16 cellular contexts compared by ENCODE assay signal in the genomic region with DNA sequence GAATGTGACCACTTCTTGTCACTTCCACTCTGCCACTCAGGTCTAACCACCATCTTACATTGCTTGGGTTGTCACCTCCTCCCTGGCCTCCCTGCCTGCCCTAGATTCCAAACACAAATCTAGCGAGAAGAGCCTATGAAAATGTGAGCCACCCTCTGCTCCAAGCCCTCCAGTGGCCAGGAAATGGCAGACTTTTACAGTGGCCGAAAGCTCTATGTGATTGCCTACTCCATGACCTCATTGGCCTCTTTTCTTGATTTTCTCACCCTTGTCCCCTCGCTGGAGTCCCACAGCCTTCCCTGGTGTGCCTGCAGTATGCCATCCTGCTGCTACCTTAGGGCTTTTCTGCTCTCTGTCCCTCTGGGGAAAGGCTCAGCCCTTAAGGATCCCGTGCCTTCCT.
DNase-seq lines count a peak whose midpoint lies in the region; ATAC-seq and TF ChIP-seq lines count a peak whose summit lies in the region.
"Had no signal": no experiment of that assay in that cellular context is flagged by ENCODE, and none has a peak within 500 bp of the region (broad histone marks: within the 10 kb centered on the region; RNA-seq: fewer than 3 reads in every experiment).

No MANE protein-coding gene starts in this region.

- no peaks in the 10 kb centered on the region for H3F3A ChIP-seq in GM23338 (replicated peaks; ENCODE audit: low read depth)

- H3K4me1 Mint-ChIP-seq in GM23338 (peaks cover 36% of the 10 kb centered on the region), endodermal cell (peaks cover 5% of the 10 kb centered on the region), nephron progenitor cell (peaks cover 75% of the 10 kb centered on the region)

- no peak overlapping the region for H3K27ac ChIP-seq in GM23338 (ENCODE audit: low read depth)
- no peak overlapping the region for H3K27ac ChIP-seq in endodermal cell (ENCODE audit: low read depth, low read length)
- no peak overlapping the region for H3K27ac ChIP-seq in WERI-Rb-1
- H3K27ac ChIP-seq: Peyer's patch had no signal

- H3K9ac ChIP-seq in endodermal cell (ENCODE audit: extremely low read depth, low read length, poor library complexity, severe bottlenecking) = no peak overlapping the region

- ATAC-seq in GM23338 = peak; percentile 73
- no peak for ATAC-seq in HG02981 (IDR thresholded peaks at IDR 0.05; ENCODE audit: unreplicated experiment)
- ATAC-seq: Right ventricle myocardium inferior had no signal

- peaks cover 3% of the 10 kb centered on the region; the same call in 1 of the 3 replicates for H3K36me3 Mint-ChIP-seq in GM23338 (ENCODE audit: low read depth)
- H3K36me3 Mint-ChIP-seq in endodermal cell (ENCODE audit: low read depth) = no peaks in the 10 kb centered on the region
- H3K36me3 Mint-ChIP-seq in nephron progenitor cell (ENCODE audit: low read depth) = peaks cover 18% of the 10 kb centered on the region

- H3K9me3 ChIP-seq in BE2C (no peaks in the 10 kb centered on the region), endodermal cell (ENCODE audit: control insufficient read depth, low read length) (no peaks in the 10 kb centered on the region), WERI-Rb-1 (ENCODE audit: severe bottlenecking) (no peaks in the 10 kb centered on the region)
- H3K9me3 ChIP-seq: Peyer's patch had no signal

- peaks cover 3% of the 10 kb centered on the region; the same call in 2 of the 3 replicates for H3K9me3 Mint-ChIP-seq in GM23338
- H3K9me3 Mint-ChIP-seq in endodermal cell = no peaks in the 10 kb centered on the region
- peaks cover 3% of the 10 kb centered on the region for H3K9me3 Mint-ChIP-seq in nephron progenitor cell
- H3K9me3 Mint-ChIP-seq: CD8-positive, alpha-beta memory T cell had no signal

- H3K27ac Mint-ChIP-seq in GM23338 (no peak overlapping the region), endodermal cell (no peak overlapping the region), nephron progenitor cell (peak overlapping the region; percentile 91)

- peaks cover 21% of the 10 kb centered on the region for H3K79me2 ChIP-seq in GM23338 (replicated peaks; ENCODE audit: insufficient read depth)

- no peaks in the 10 kb centered on the region for H3K27me3 ChIP-seq in BE2C
- H3K27me3 ChIP-seq in GM23338 (ENCODE audit: insufficient read depth) = no peaks in the 10 kb centered on the region
- no peaks in the 10 kb centered on the region for H3K27me3 ChIP-seq in endodermal cell (ENCODE audit: control insufficient read depth, insufficient read depth, low read length, poor library complexity, severe bottlenecking)
- no peaks in the 10 kb centered on the region for H3K27me3 ChIP-seq in WERI-Rb-1 (ENCODE audit: insufficient read depth, low read depth, severe bottlenecking)
- H3K27me3 ChIP-seq: Peyer's patch had no signal

- DNase-seq in BE2C (no peak), GM23338 (ENCODE audit: low spot score) (peak; percentile 33), endodermal cell (peak; percentile 66), nephron progenitor cell (no peak), NCI-H1417 treated with DMSO at 0.1 percent for 48 hours (lab: John Stamatoyannopoulos, UW) (no peak), WERI-Rb-1 (no peak)
- DNase-seq: C1 segment of cervical spinal cord; CD8-positive, alpha-beta memory T cell; GDM1; H7; NCI-H1105; NCI-H1694 treated with DMSO at 0.1 percent for 48 hours; NK-92 treated with Interleukin-12 subunit alpha and Interleukin-12 subunit beta, amount 100 ng/mL, for 24 hours; Peyer's patch had no signal

- no peaks in the 10 kb centered on the region; the same call in 1 of the 2 replicates for H3K9me2 ChIP-seq in GM23338 (ENCODE audit: insufficient read depth)

- H2AFZ ChIP-seq in GM23338 = no peak overlapping the region

- 87 to 93% methylated on average over 4 of the region's 4 CpGs for WGBS in endodermal cell (ENCODE audit: insufficient coverage in 1 of 2, insufficient read length in 1 of 2), 2 experiments

- no peak overlapping the region for H3K4me3 ChIP-seq in BE2C (ENCODE audit: low read depth, low read length)
- no peak overlapping the region for H3K4me3 ChIP-seq in GM23338
- no peak overlapping the region for H3K4me3 ChIP-seq in endodermal cell (ENCODE audit: low read length)
- no peak overlapping the region for H3K4me3 ChIP-seq in WERI-Rb-1 (ENCODE audit: low read depth, low read length)
- H3K4me3 ChIP-seq: Peyer's patch had no signal

- H3K4me1 ChIP-seq in BE2C = peaks cover 44% of the 10 kb centered on the region
- H3K4me1 ChIP-seq in GM23338 (ENCODE audit: insufficient read depth) = peaks cover 7% of the 10 kb centered on the region
- H3K4me1 ChIP-seq in endodermal cell (ENCODE audit: control insufficient read depth, insufficient read depth, low read length) = no peaks in the 10 kb centered on the region

- TF ChIP-seq CTCF in BE2C (IDR thresholded peaks at IDR 0.05; ENCODE audit: low read depth, low read length) = peak; percentile 26
- TF ChIP-seq CTCF in GM23338 (conservative IDR thresholded peaks at IDR 0.05; ENCODE audit: low read depth in 2 of 2) = peak; percentile 7 to 10; a peak in 1 of 4 replicates
- TF ChIP-seq CTCF in endodermal cell (conservative IDR thresholded peaks at IDR 0.05) = peak; percentile 47
- TF ChIP-seq CTCF in nephron progenitor cell (IDR thresholded peaks at IDR 0.05) = no peak
- TF ChIP-seq CTCF in WERI-Rb-1 (IDR thresholded peaks at IDR 0.05; ENCODE audit: low read depth, low read length) = no peak

- no peaks in the 10 kb centered on the region; the same call in 1 of the 2 replicates for H4K20me1 ChIP-seq in GM23338 (replicated peaks; ENCODE audit: insufficient read depth)

- H3K4me2 ChIP-seq in GM23338 = no peak overlapping the region

- H3K36me3 ChIP-seq in BE2C (no peaks in the 10 kb centered on the region), GM23338 (ENCODE audit: insufficient read depth) (no peaks in the 10 kb centered on the region), endodermal cell (ENCODE audit: control insufficient read depth, insufficient read depth, low read length) (no peaks in the 10 kb centered on the region), WERI-Rb-1 (peaks cover 4% of the 10 kb centered on the region)
- H3K36me3 ChIP-seq: Peyer's patch had no signal

- H3K27me3 Mint-ChIP-seq in GM23338 (ENCODE audit: insufficient read depth, low read depth, poor library complexity) (peaks cover 12% of the 10 kb centered on the region), endodermal cell (ENCODE audit: insufficient read depth) (peaks cover 9% of the 10 kb centered on the region), nephron progenitor cell (ENCODE audit: low read depth, poor library complexity) (no peaks in the 10 kb centered on the region)

- no peak overlapping the region for H3K4me3 Mint-ChIP-seq in GM23338
- no peak overlapping the region for H3K4me3 Mint-ChIP-seq in endodermal cell
- peak overlapping the region; percentile 12 for H3K4me3 Mint-ChIP-seq in nephron progenitor cell
- H3K4me3 Mint-ChIP-seq: CD8-positive, alpha-beta memory T cell had no signal

TF ChIP-seq in GM23338, 12 proteins besides CTCF, POLR2A, EP300 and RAD21 (continues in another document):
- TF ChIP-seq ZNF331 (CRISPR knock-in tag; IDR thresholded peaks at IDR 0.05; ENCODE audit: low read depth) (no peak), REST (IDR thresholded peaks at IDR 0.05; ENCODE audit: unreplicated experiment) (no peak), CREB1 (CRISPR knock-in tag; IDR thresholded peaks at IDR 0.05; ENCODE audit: low read depth) (no peak), EZH2 (IDR thresholded peaks at IDR 0.05; ENCODE audit: low read depth, unreplicated experiment) (no peak), ZNF114 (CRISPR knock-in tag; IDR thresholded peaks at IDR 0.05) (no peak)

Comparison
In these comparisons a context has a peak if more than half of its experiments do, and no peak if none do; other contexts are left out.
1. DNase-seq: peak in GM23338 (single experiment) and endodermal cell (single experiment); none in BE2C (single experiment), nephron progenitor cell (single experiment), NCI-H1417 treated with DMSO at 0.1 percent for 48 hours (single experiment) and WERI-Rb-1 (single experiment).
2. CTCF ChIP-seq: peak in BE2C (single experiment), GM23338 (2 of 2) and endodermal cell (single experiment); none in nephron progenitor cell (single experiment) and WERI-Rb-1 (single experiment).